ENCODE assay signal across 8 cellular contexts in genomic region chr5:89342106-89342876, GRCh38.
DNase-seq lines count a peak whose midpoint lies in the region; ATAC-seq and TF ChIP-seq lines count a peak whose summit lies in the region.

No MANE protein-coding gene starts in this region.

- intact Hi-C loops in heart left ventricle (cut with DNase I), result no loop called here

- peaks cover 0 to 5% (median 0%) of the 10 kb centered on the region in 12 donors for H3K4me1 ChIP-seq in heart left ventricle

- H3K4me3 ChIP-seq in HFF-Myc (replicated peaks; ENCODE audit: low read depth, low read length) (no peak overlapping the region), kidney epithelial cell (ENCODE audit: low read depth, low read length) (no peak overlapping the region), heart left ventricle (no peak overlapping the region)

- no peak overlapping the region for H3K27ac ChIP-seq in heart left ventricle

- WGBS in heart left ventricle, 4 donors, result 90 to 94% (median 93%) methylated on average over 2 of the region's 2 CpGs

- H3K36me3 ChIP-seq in kidney epithelial cell (ENCODE audit: control insufficient read depth, insufficient read depth, low read length) (no peaks in the 10 kb centered on the region), heart left ventricle (no peaks in the 10 kb centered on the region)

- TF ChIP-seq CTCF in HFF-Myc (IDR thresholded peaks at IDR 0.05; ENCODE audit: low read depth, low read length, missing control alignments) (no peak), kidney epithelial cell (IDR thresholded peaks at IDR 0.05; ENCODE audit: insufficient read depth, low read length, poor library complexity, severe bottlenecking) (no peak), heart left ventricle (IDR thresholded peaks at IDR 0.05) (no peak)

- no peaks in the 10 kb centered on the region for H3K27me3 ChIP-seq in kidney epithelial cell (ENCODE audit: control insufficient read depth, insufficient read depth, low read length)
- no peaks in the 10 kb centered on the region for H3K27me3 ChIP-seq in heart left ventricle

- no peak for TF ChIP-seq POLR2A in heart left ventricle (IDR thresholded peaks at IDR 0.05)

- DNase-seq in HFF-Myc (ENCODE audit: extremely low read depth, low read depth) (peak; percentile 79), NCI-H446 treated with DMSO at 0.1 percent for 48 hours (lab: John Stamatoyannopoulos, UW) (peak; percentile 12), kidney epithelial cell (ENCODE audit: low read depth) (peak; percentile 9), NCI-H187 treated with DMSO at 0.1 percent for 48 hours (lab: John Stamatoyannopoulos, UW) (no peak), HuH-7 (ENCODE audit: low spot score) (no peak), heart left ventricle (no peak)
- DNase-seq in stimulated activated CD4-positive, alpha-beta T cell treated with anti-CD3 and anti-CD28 coated beads, Interleukin-4, amount 100 ng/mL, for 1 hour, result no peak

- peak; percentile 38 for ATAC-seq in GM18498 (IDR thresholded peaks at IDR 0.05; ENCODE audit: unreplicated experiment)
- ATAC-seq in heart left ventricle, result no peak

- no peaks in the 10 kb centered on the region for H3K9me3 ChIP-seq in heart left ventricle

Comparison
In these comparisons a context has a peak if more than half of its experiments do, and no peak if none do; other contexts are left out.
1. DNase-seq: peak in HFF-Myc (single experiment), NCI-H446 treated with DMSO at 0.1 percent for 48 hours (single experiment) and kidney epithelial cell (single experiment); none in NCI-H187 treated with DMSO at 0.1 percent for 48 hours (single experiment), stimulated activated CD4-positive, alpha-beta T cell treated with anti-CD3 and anti-CD28 coated beads, Interleukin-4, amount 100 ng/mL, for 1 hour (single experiment), HuH-7 (single experiment) and heart left ventricle (0 of 5).